ENCODE assay signal across 1 cellular context in the genomic region with DNA sequence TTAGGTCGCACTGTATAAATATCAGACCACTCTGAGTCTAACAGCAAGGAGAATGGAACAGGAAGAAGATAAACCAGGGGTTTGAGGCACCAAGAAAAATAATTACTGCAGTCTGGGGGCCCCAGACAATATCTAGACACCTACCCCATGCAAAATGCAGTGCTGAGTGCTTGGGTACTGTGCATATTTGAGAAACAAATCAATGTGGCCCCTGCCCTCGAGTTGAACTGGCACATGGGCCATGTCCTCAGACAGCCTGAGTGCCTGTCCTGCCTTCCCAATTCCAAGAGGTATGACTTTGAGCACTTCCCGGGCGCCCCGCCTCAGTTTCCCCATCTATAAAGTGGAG.
TF ChIP-seq lines count a peak whose summit lies in the region.

No MANE protein-coding gene starts in this region.

TF ChIP-seq in HepG2, 621 proteins besides CTCF, POLR2A, EP300 and RAD21:
- TF ChIP-seq ZNF703 (CRISPR knock-in tag; IDR thresholded peaks at IDR 0.05; ENCODE audit: borderline replicate concordance), result 0 out of 2 replicates have a peak, but pooled peaks have one; percentile 66
- TF ChIP-seq, protein P1, sequence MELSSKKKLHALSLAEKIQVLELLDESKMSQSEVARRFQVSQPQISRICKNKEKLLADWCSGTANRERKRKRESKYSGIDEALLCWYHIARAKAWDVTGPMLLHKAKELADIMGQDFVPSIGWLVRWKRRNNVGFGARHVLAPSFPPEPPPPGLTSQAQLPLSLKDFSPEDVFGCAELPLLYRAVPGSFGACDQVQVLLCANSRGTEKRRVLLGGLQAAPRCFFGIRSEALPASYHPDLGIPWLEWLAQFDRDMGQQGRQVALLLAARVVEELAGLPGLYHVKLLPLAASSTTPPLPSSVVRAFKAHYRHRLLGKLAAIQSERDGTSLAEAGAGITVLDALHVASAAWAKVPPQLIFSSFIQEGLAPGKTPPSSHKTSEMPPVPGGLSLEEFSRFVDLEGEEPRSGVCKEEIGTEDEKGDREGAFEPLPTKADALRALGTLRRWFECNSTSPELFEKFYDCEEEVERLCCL (CRISPR knock-in tag; IDR thresholded peaks at IDR 0.05; ENCODE audit: borderline replicate concordance), result no peak
- TF ChIP-seq RORA (CRISPR knock-in tag; IDR thresholded peaks at IDR 0.05), result no peak
- TF ChIP-seq, protein P2, sequence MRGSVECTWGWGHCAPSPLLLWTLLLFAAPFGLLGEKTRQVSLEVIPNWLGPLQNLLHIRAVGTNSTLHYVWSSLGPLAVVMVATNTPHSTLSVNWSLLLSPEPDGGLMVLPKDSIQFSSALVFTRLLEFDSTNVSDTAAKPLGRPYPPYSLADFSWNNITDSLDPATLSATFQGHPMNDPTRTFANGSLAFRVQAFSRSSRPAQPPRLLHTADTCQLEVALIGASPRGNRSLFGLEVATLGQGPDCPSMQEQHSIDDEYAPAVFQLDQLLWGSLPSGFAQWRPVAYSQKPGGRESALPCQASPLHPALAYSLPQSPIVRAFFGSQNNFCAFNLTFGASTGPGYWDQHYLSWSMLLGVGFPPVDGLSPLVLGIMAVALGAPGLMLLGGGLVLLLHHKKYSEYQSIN (CRISPR knock-in tag; IDR thresholded peaks at IDR 0.05; ENCODE audit: borderline replicate concordance), result no peak
- no peak for TF ChIP-seq ZSCAN30 (CRISPR knock-in tag; IDR thresholded peaks at IDR 0.05)
- TF ChIP-seq CHD4 (IDR thresholded peaks at IDR 0.05; ENCODE audit: borderline replicate concordance, low read length), result peak; percentile 24; the same call in 1 of the 2 replicates
- TF ChIP-seq, protein P3, sequence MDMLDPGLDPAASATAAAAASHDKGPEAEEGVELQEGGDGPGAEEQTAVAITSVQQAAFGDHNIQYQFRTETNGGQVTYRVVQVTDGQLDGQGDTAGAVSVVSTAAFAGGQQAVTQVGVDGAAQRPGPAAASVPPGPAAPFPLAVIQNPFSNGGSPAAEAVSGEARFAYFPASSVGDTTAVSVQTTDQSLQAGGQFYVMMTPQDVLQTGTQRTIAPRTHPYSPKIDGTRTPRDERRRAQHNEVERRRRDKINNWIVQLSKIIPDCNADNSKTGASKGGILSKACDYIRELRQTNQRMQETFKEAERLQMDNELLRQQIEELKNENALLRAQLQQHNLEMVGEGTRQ (IDR thresholded peaks at IDR 0.05; ENCODE audit: low read depth, low read length), result no peak
- TF ChIP-seq, protein P3 (CRISPR knock-in tag; IDR thresholded peaks at IDR 0.05; ENCODE audit: borderline replicate concordance), result 0 out of 2 replicates have a peak, but pooled peaks have one; percentile 3
- TF ChIP-seq, protein P4, sequence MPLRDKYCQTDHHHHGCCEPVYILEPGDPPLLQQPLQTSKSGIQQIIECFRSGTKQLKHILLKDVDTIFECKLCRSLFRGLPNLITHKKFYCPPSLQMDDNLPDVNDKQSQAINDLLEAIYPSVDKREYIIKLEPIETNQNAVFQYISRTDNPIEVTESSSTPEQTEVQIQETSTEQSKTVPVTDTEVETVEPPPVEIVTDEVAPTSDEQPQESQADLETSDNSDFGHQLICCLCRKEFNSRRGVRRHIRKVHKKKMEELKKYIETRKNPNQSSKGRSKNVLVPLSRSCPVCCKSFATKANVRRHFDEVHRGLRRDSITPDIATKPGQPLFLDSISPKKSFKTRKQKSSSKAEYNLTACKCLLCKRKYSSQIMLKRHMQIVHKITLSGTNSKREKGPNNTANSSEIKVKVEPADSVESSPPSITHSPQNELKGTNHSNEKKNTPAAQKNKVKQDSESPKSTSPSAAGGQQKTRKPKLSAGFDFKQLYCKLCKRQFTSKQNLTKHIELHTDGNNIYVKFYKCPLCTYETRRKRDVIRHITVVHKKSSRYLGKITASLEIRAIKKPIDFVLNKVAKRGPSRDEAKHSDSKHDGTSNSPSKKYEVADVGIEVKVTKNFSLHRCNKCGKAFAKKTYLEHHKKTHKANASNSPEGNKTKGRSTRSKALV (CRISPR knock-in tag; IDR thresholded peaks at IDR 0.05), result 0 out of 2 replicates have a peak, but pooled peaks have one; percentile 38
- peak; percentile 28; the same call in 1 of the 2 replicates for TF ChIP-seq ZFY (CRISPR knock-in tag; IDR thresholded peaks at IDR 0.05)
- TF ChIP-seq ZNF709 (CRISPR knock-in tag; IDR thresholded peaks at IDR 0.05), result peak; percentile 35; the same call in 1 of the 2 replicates
- TF ChIP-seq, protein P5, sequence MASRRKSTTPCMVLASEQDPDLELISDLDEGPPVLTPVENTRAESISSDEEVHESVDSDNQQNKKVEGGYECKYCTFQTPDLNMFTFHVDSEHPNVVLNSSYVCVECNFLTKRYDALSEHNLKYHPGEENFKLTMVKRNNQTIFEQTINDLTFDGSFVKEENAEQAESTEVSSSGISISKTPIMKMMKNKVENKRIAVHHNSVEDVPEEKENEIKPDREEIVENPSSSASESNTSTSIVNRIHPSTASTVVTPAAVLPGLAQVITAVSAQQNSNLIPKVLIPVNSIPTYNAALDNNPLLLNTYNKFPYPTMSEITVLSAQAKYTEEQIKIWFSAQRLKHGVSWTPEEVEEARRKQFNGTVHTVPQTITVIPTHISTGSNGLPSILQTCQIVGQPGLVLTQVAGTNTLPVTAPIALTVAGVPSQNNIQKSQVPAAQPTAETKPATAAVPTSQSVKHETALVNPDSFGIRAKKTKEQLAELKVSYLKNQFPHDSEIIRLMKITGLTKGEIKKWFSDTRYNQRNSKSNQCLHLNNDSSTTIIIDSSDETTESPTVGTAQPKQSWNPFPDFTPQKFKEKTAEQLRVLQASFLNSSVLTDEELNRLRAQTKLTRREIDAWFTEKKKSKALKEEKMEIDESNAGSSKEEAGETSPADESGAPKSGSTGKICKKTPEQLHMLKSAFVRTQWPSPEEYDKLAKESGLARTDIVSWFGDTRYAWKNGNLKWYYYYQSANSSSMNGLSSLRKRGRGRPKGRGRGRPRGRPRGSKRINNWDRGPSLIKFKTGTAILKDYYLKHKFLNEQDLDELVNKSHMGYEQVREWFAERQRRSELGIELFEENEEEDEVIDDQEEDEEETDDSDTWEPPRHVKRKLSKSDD (CRISPR knock-in tag; IDR thresholded peaks at IDR 0.05; ENCODE audit: low read depth), result no peak
